In genomic region chr12:131105736-131106356, GRCh38 we compare ENCODE assay signal across 9 cellular contexts.
A peak's percentile ranks its signal among the peaks of the same experiment; 100 is the strongest.
DNase-seq lines count a peak whose midpoint lies in the region; ATAC-seq and TF ChIP-seq lines count a peak whose summit lies in the region.
"Had no signal": no experiment of that assay in that cellular context is flagged by ENCODE, and none has a peak within 500 bp of the region (broad histone marks: within the 10 kb centered on the region; RNA-seq: fewer than 3 reads in every experiment).

No MANE protein-coding gene starts in this region.

- H3K36me3 ChIP-seq in heart right ventricle, result peaks cover 0 to 19% (median 0%) of the 10 kb centered on the region in 9 donors

- H3K4me3 ChIP-seq in heart right ventricle, result no peak overlapping the region

- WGBS in heart right ventricle, 2 donors, result 91 to 94% methylated on average over 27 of the region's 27 CpGs

- DNase-seq in cardiac septum (ENCODE audit: low spot score) (peak; percentile 38), heart right ventricle (no peak), NCI-H1092 (lab: John Stamatoyannopoulos, UW) (no peak)
- DNase-seq in activated naive CD4-positive, alpha-beta T cell treated with anti-CD3 and anti-CD28 coated beads, Interleukin-2, amount 50 U/mL, for 16 hours, result peak; percentile 70
- peak; percentile 31 to 50 for DNase-seq in stimulated activated CD4-positive, alpha-beta T cell treated with anti-CD3 and anti-CD28 coated beads, Interleukin-12 subunit alpha, Interleukin-12 subunit beta, amount 100 ng/mL, for 24 hours (ENCODE audit: low read depth in 2 of 2)
- DNase-seq: NCI-H774 had no signal

- ATAC-seq in heart right ventricle, result no peak
- no peak for ATAC-seq in HG03045 (IDR thresholded peaks at IDR 0.05; ENCODE audit: unreplicated experiment)
- no peak for ATAC-seq in HG02840 (IDR thresholded peaks at IDR 0.05; ENCODE audit: low FRiP score, unreplicated experiment)
- no peak for ATAC-seq in GM21447 (IDR thresholded peaks at IDR 0.05; ENCODE audit: unreplicated experiment)

- peaks cover 0 to 17% (median 12%) of the 10 kb centered on the region in 9 donors for H3K4me1 ChIP-seq in heart right ventricle

- H3K27me3 ChIP-seq in heart right ventricle, result no peaks in the 10 kb centered on the region

- no peak overlapping the region for H3K27ac ChIP-seq in heart right ventricle

- H3K9me3 ChIP-seq in heart right ventricle, result no peaks in the 10 kb centered on the region

- no peak for TF ChIP-seq CTCF in heart right ventricle (IDR thresholded peaks at IDR 0.05)

- intact Hi-C loops in cardiac septum (cut with DNase I), result loop anchor here (10.0 kb wide), 1 partner anchor 719 kb away; the partner anchor contains the start of gene MMP17
- intact Hi-C loops in heart right ventricle (cut with DNase I), result loop anchor here in 6 of 10 donors (5.0 to 10.0 kb wide), 6 partner anchors 181 to 899 kb away; partner anchors contain the start of gene SFSWAP (in 1 of the 6)

Comparison
In these comparisons a context has a peak if more than half of its experiments do, and no peak if none do; other contexts are left out.
1. DNase-seq: peak in cardiac septum (single experiment), activated naive CD4-positive, alpha-beta T cell treated with anti-CD3 and anti-CD28 coated beads, Interleukin-2, amount 50 U/mL, for 16 hours (single experiment) and stimulated activated CD4-positive, alpha-beta T cell treated with anti-CD3 and anti-CD28 coated beads, Interleukin-12 subunit alpha, Interleukin-12 subunit beta, amount 100 ng/mL, for 24 hours (2 of 2); none in heart right ventricle (0 of 2) and NCI-H1092 (single experiment).